In the genomic region with DNA sequence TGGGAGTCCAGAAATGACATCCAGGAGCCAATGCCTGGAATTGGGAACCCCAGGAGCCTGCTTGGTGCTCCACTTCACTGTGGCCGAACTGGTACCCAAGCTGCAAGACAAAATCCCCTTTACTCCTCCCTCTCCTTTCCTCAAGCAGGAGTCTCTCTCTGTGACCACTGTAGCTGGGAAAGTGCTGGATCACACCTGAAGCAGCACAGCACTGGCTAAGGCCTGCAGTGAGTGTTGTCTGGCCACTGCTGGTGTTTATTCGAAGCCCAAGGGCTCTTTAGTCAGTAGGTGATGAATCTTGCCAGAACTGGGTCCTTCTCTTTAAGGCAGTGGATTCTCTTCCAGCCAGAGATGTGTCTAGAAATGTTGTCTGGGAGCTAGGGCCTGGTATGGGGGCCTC, we compare ENCODE assay signal across 1 cellular context.
TF ChIP-seq lines count a peak whose summit lies in the region.

No MANE protein-coding gene starts in this region.

TF ChIP-seq in GM23338, 12 proteins besides CTCF, POLR2A, EP300 and RAD21 (continued from another document):
- TF ChIP-seq, protein P1, sequence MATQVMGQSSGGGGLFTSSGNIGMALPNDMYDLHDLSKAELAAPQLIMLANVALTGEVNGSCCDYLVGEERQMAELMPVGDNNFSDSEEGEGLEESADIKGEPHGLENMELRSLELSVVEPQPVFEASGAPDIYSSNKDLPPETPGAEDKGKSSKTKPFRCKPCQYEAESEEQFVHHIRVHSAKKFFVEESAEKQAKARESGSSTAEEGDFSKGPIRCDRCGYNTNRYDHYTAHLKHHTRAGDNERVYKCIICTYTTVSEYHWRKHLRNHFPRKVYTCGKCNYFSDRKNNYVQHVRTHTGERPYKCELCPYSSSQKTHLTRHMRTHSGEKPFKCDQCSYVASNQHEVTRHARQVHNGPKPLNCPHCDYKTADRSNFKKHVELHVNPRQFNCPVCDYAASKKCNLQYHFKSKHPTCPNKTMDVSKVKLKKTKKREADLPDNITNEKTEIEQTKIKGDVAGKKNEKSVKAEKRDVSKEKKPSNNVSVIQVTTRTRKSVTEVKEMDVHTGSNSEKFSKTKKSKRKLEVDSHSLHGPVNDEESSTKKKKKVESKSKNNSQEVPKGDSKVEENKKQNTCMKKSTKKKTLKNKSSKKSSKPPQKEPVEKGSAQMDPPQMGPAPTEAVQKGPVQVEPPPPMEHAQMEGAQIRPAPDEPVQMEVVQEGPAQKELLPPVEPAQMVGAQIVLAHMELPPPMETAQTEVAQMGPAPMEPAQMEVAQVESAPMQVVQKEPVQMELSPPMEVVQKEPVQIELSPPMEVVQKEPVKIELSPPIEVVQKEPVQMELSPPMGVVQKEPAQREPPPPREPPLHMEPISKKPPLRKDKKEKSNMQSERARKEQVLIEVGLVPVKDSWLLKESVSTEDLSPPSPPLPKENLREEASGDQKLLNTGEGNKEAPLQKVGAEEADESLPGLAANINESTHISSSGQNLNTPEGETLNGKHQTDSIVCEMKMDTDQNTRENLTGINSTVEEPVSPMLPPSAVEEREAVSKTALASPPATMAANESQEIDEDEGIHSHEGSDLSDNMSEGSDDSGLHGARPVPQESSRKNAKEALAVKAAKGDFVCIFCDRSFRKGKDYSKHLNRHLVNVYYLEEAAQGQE (IDR thresholded peaks at IDR 0.05; ENCODE audit: unreplicated experiment) = no peak
